8 cellular contexts compared by ENCODE assay signal in genomic region chr9:37574996-37575395, GRCh38. TPM values are rescaled to one million over a fixed set of nuclear protein-coding genes. Genes with fewer than 3 reads are reported as not detected.
DNase-seq lines count a peak whose midpoint lies in the region; ATAC-seq and TF ChIP-seq lines count a peak whose summit lies in the region.

No MANE protein-coding gene starts in this region.

- no TSS peak for BruUV-seq in OCI-LY7 (replicated peaks; lab: Mats Ljungman, UMichigan)

- no peak for DNase-seq in GM06990 (ENCODE audit: extremely low read depth, insufficient read length)
- no peak for DNase-seq in OCI-LY7 (ENCODE audit: low spot score)
- peak; percentile 15 to 26 for DNase-seq in fibroblast of lung (ENCODE audit: low read depth in 2 of 2)
- DNase-seq in sigmoid colon, result no peak
- DNase-seq in AG20443 (ENCODE audit: low spot score), result no peak
- no peak for DNase-seq in activated T-helper 2 cell treated with anti-CD3 and anti-CD28 coated beads, Interferon-gamma antibody, Interleukin-2, Interleukin-4, amounts not matched to agents 10 μg/mL and 5 μg/mL and 100 μg/mL, durations not matched to agents 14 hours and 24 hours and 36 hours (ENCODE audit: low spot score)

- H3K4me3 ChIP-seq in GM06990 (replicated peaks; ENCODE audit: low read depth, low read length), result peak overlapping the region; percentile 95
- peak overlapping the region; percentile 78 for H3K4me3 ChIP-seq in OCI-LY7 (ENCODE audit: low read depth, low read length, poor library complexity, severe bottlenecking)
- H3K4me3 ChIP-seq in fibroblast of lung (replicated peaks in 1 of 4; ENCODE audit: control extremely low read depth in 1 of 4, insufficient read depth in 1 of 4, low read depth in 3 of 4, low read length in 4 of 4), result peak overlapping the region in 3 of 4 experiments; percentile 64 to 83 (median 79)
- peak overlapping the region; percentile 59 to 90 (median 75) for H3K4me3 ChIP-seq in sigmoid colon

- H3K36me3 ChIP-seq in GM06990 (ENCODE audit: control insufficient read depth, insufficient read depth, low read length) (peaks cover 3% of the 10 kb centered on the region), OCI-LY7 (ENCODE audit: insufficient read depth, low read length) (peaks cover 38% of the 10 kb centered on the region), fibroblast of lung (ENCODE audit: control insufficient read depth, insufficient read depth, low read length) (no peaks in the 10 kb centered on the region), sigmoid colon (no peaks in the 10 kb centered on the region)

- ATAC-seq in GM21619 (IDR thresholded peaks at IDR 0.05; ENCODE audit: unreplicated experiment) (no peak), GM18505 (IDR thresholded peaks at IDR 0.05; ENCODE audit: unreplicated experiment) (no peak)

- TF ChIP-seq POLR2A in sigmoid colon (IDR thresholded peaks at IDR 0.05) (no peak), GM18505 (IDR thresholded peaks at IDR 0.05; ENCODE audit: borderline replicate concordance, extremely low read depth, insufficient read depth, insufficient read length) (no peak)

- H3K36me3 Mint-ChIP-seq in activated T-helper 2 cell treated with anti-CD3 and anti-CD28 coated beads, Interferon-gamma antibody, Interleukin-2, Interleukin-4, amounts not matched to agents 10 μg/mL and 5 μg/mL and 100 μg/mL, durations not matched to agents 14 hours and 24 hours and 36 hours (ENCODE audit: low read depth), result peaks cover 11% of the 10 kb centered on the region

- H3K27me3 Mint-ChIP-seq in activated T-helper 2 cell treated with anti-CD3 and anti-CD28 coated beads, Interferon-gamma antibody, Interleukin-2, Interleukin-4, amounts not matched to agents 10 μg/mL and 5 μg/mL and 100 μg/mL, durations not matched to agents 14 hours and 24 hours and 36 hours (ENCODE audit: low read depth), result peaks cover 15% of the 10 kb centered on the region

- H3K4me3 Mint-ChIP-seq in activated T-helper 2 cell treated with anti-CD3 and anti-CD28 coated beads, Interferon-gamma antibody, Interleukin-2, Interleukin-4, amounts not matched to agents 10 μg/mL and 5 μg/mL and 100 μg/mL, durations not matched to agents 14 hours and 24 hours and 36 hours (ENCODE audit: low read depth), result no peak overlapping the region

- H3K79me2 ChIP-seq in OCI-LY7 (ENCODE audit: insufficient read depth, low read depth, low read length) (peaks cover 18% of the 10 kb centered on the region; the same call in 1 of the 2 replicates), fibroblast of lung (ENCODE audit: control insufficient read depth, insufficient read depth, low read length) (peaks cover 2% of the 10 kb centered on the region)

- intact Hi-C loops in OCI-LY7 (cut with micrococcal nuclease; ENCODE audit: unreplicated experiment) (loop anchor here (5.0 kb wide), 1 partner anchor 43 kb away; no protein-coding TSS in a partner anchor), sigmoid colon (cut with DNase I) (loop anchor here (10.0 kb wide), 2 partner anchors 330 to 490 kb away; partner anchors contain the start of genes SHB and SLC25A51)
- intact Hi-C loops in activated T-helper 2 cell treated with anti-CD3 and anti-CD28 coated beads, Interferon-gamma antibody, Interleukin-2, Interleukin-4, amounts not matched to agents 10 μg/mL and 5 μg/mL and 100 μg/mL, durations not matched to agents 14 hours and 24 hours and 36 hours (cut with micrococcal nuclease), result loop anchor here (5.0 kb wide), 1 partner anchor 88 kb away; the partner anchor contains the start of gene POLR1E

- H3K27me3 ChIP-seq in GM06990 (replicated peaks; ENCODE audit: control insufficient read depth, insufficient read depth, low read length) (no peaks in the 10 kb centered on the region), fibroblast of lung (ENCODE audit: control insufficient read depth, insufficient read depth, low read length) (no peaks in the 10 kb centered on the region), sigmoid colon (no peaks in the 10 kb centered on the region)

- no peak overlapping the region for H3K27ac Mint-ChIP-seq in activated T-helper 2 cell treated with anti-CD3 and anti-CD28 coated beads, Interferon-gamma antibody, Interleukin-2, Interleukin-4, amounts not matched to agents 10 μg/mL and 5 μg/mL and 100 μg/mL, durations not matched to agents 14 hours and 24 hours and 36 hours

- CTCF ChIA-PET in OCI-LY7 (lab: Charles Lee; ENCODE audit: unreplicated experiment), result interaction anchor here (0.8 to 1.0 kb wide), 2 partner anchors 27 to 166 kb away, joined by 3 to 4 read pairs; no protein-coding TSS in a partner anchor

- TF ChIP-seq CTCF in GM06990 (IDR thresholded peaks at IDR 0.05; ENCODE audit: insufficient read depth, low read length, poor library complexity, severe bottlenecking) (no peak), OCI-LY7 (conservative IDR thresholded peaks at IDR 0.05; ENCODE audit: low read length) (no peak), fibroblast of lung (conservative IDR thresholded peaks at IDR 0.05 in 1 of 2, IDR thresholded peaks at IDR 0.05 in 1 of 2; ENCODE audit: low read depth in 1 of 2, low read length in 2 of 2) (no peak), sigmoid colon (IDR thresholded peaks at IDR 0.05) (no peak)

- H3K4me1 ChIP-seq in OCI-LY7 (ENCODE audit: insufficient read depth, low read length, poor library complexity, severe bottlenecking) (peaks cover 38% of the 10 kb centered on the region), fibroblast of lung (ENCODE audit: control insufficient read depth, extremely low read depth, insufficient read depth, low read length) (peaks cover 3% of the 10 kb centered on the region), sigmoid colon (peaks cover 0 to 37% (median 29%) of the 10 kb centered on the region in 4 donors)

- H3K27ac ChIP-seq in OCI-LY7 (ENCODE audit: low read depth, low read length, poor library complexity, severe bottlenecking) (peak overlapping the region; percentile 62), fibroblast of lung (ENCODE audit: insufficient read depth, low read length) (no peak overlapping the region), sigmoid colon (peak overlapping the region; percentile 85 to 97 (median 96))

- TF ChIP-seq EP300 in sigmoid colon (IDR thresholded peaks at IDR 0.05), result no peak

- H4K20me1 ChIP-seq in OCI-LY7 (ENCODE audit: insufficient read depth, low read length), result no peaks in the 10 kb centered on the region; the same call in 1 of the 2 replicates
- H4K20me1 ChIP-seq in fibroblast of lung (ENCODE audit: control insufficient read depth, extremely low read depth, insufficient read depth, low read length), result no peaks in the 10 kb centered on the region

- no peak overlapping the region for H3K9ac ChIP-seq in fibroblast of lung (ENCODE audit: insufficient read depth, low read length)

- POLR2A ChIA-PET in OCI-LY7 (lab: Charles Lee), result interaction anchor here (0.7 to 4.8 kb wide), 8 partner anchors 9 to 164 kb away, joined by 3 to 37 read pairs (median 4); partner anchors contain the start of genes GRHPR, POLR1E and TOMM5

- H3K9me3 Mint-ChIP-seq in activated T-helper 2 cell treated with anti-CD3 and anti-CD28 coated beads, Interferon-gamma antibody, Interleukin-2, Interleukin-4, amounts not matched to agents 10 μg/mL and 5 μg/mL and 100 μg/mL, durations not matched to agents 14 hours and 24 hours and 36 hours, result no peaks in the 10 kb centered on the region

- H3K4me2 ChIP-seq in OCI-LY7 (ENCODE audit: low read length) (peak overlapping the region; percentile 90), fibroblast of lung (ENCODE audit: extremely low read depth, insufficient read depth, low read length) (peak overlapping the region; percentile 94)

- WGBS in sigmoid colon, 2 donors, result 64 to 71% methylated on average over 4 of the region's 4 CpGs

- H3K9me3 ChIP-seq in OCI-LY7 (ENCODE audit: low read length), result no peaks in the 10 kb centered on the region
- H3K9me3 ChIP-seq in fibroblast of lung (ENCODE audit: control insufficient read depth, insufficient read depth, low read depth, low read length), result no peaks in the 10 kb centered on the region
- no peaks in the 10 kb centered on the region for H3K9me3 ChIP-seq in sigmoid colon

- H2AFZ ChIP-seq in OCI-LY7 (ENCODE audit: low read length) (peak overlapping the region; percentile 54; the same call in 1 of the 2 replicates), fibroblast of lung (ENCODE audit: low read length) (no peak overlapping the region)

- H3K4me1 Mint-ChIP-seq in activated T-helper 2 cell treated with anti-CD3 and anti-CD28 coated beads, Interferon-gamma antibody, Interleukin-2, Interleukin-4, amounts not matched to agents 10 μg/mL and 5 μg/mL and 100 μg/mL, durations not matched to agents 14 hours and 24 hours and 36 hours (ENCODE audit: low read depth), result peaks cover 12% of the 10 kb centered on the region

- H3K9me2 ChIP-seq in OCI-LY7 (ENCODE audit: insufficient read depth, low read length), result no peaks in the 10 kb centered on the region

RNA-seq across cellular contexts. Expression of gene FBXO10, which starts 1.2 kb away (rescaled TPM):
- 9.4 and 16.1 TPM in 2 replicates for total RNA-seq in OCI-LY7 (2014; rRNA removed; shearing (Covaris generic))
- total RNA-seq in OCI-LY7 (2022), result 13.0 and 13.2 TPM in 2 replicates
- total RNA-seq in fibroblast of lung, result 11.6 and 12.2 TPM in 2 replicates
- 7.6 and 8.2 TPM in 2 replicates for polyA plus RNA-seq in fibroblast of lung
- 6.0 and 6.4 TPM in 2 replicates for polyA plus RNA-seq in fibroblast of lung (2012)
- polyA minus RNA-seq in fibroblast of lung (ENCODE audit: low replicate concordance), result 15.2 and 16.2 TPM in 2 replicates
- 10 to 100 TPM; 14.8 to 19.4 (median 16.3) TPM for total RNA-seq in sigmoid colon
- polyA plus RNA-seq in sigmoid colon, result 1 to 10 TPM in 1 of 3 donors, under 1 TPM in 2; 0.60 to 4.1 (median 0.69) TPM
- 1.8 and 2.4 TPM in 2 replicates for total RNA-seq in activated T-helper 2 cell treated with anti-CD3 and anti-CD28 coated beads, Interferon-gamma antibody, Interleukin-2, Interleukin-4, amounts not matched to agents 10 μg/mL and 5 μg/mL and 100 μg/mL, durations not matched to agents 14 hours and 24 hours and 36 hours

RNA-seq across cellular contexts. Expression of gene TOMM5, which starts 17.4 kb away (rescaled TPM):
- total RNA-seq in OCI-LY7 (2014; rRNA removed; shearing (Covaris generic)), result 215 and 231 TPM in 2 replicates
- total RNA-seq in OCI-LY7 (2022), result 124 and 132 TPM in 2 replicates
- 113 and 128 TPM in 2 replicates for total RNA-seq in fibroblast of lung
- polyA plus RNA-seq in fibroblast of lung, result 162 and 203 TPM in 2 replicates
- 147 and 199 TPM in 2 replicates for polyA plus RNA-seq in fibroblast of lung (2012)
- 30.6 and 39.8 TPM in 2 replicates for polyA minus RNA-seq in fibroblast of lung (ENCODE audit: low replicate concordance)
- total RNA-seq in sigmoid colon, result 100 to 1,000 TPM in 3 of 4 donors, 10 to 100 TPM in 1; 69.2 to 173 (median 134) TPM
- polyA plus RNA-seq in sigmoid colon, result 100 to 1,000 TPM; 106 to 140 (median 138) TPM
- total RNA-seq in activated T-helper 2 cell treated with anti-CD3 and anti-CD28 coated beads, Interferon-gamma antibody, Interleukin-2, Interleukin-4, amounts not matched to agents 10 μg/mL and 5 μg/mL and 100 μg/mL, durations not matched to agents 14 hours and 24 hours and 36 hours, result 153 and 155 TPM in 2 replicates

Comparison
In these comparisons a context has a peak if more than half of its experiments do, and no peak if none do; other contexts are left out.
1. DNase-seq: peak in fibroblast of lung (2 of 2); none in GM06990 (single experiment), OCI-LY7 (single experiment), sigmoid colon (single experiment), AG20443 (single experiment) and activated T-helper 2 cell treated with anti-CD3 and anti-CD28 coated beads, Interferon-gamma antibody, Interleukin-2, Interleukin-4, amounts not matched to agents 10 μg/mL and 5 μg/mL and 100 μg/mL, durations not matched to agents 14 hours and 24 hours and 36 hours (single experiment).
2. Peak in every context shown above with its lines, with median percentiles within 50 percentile points of each other: H3K4me3 ChIP-seq.